1 cellular context compared by ENCODE assay signal in the genomic region with DNA sequence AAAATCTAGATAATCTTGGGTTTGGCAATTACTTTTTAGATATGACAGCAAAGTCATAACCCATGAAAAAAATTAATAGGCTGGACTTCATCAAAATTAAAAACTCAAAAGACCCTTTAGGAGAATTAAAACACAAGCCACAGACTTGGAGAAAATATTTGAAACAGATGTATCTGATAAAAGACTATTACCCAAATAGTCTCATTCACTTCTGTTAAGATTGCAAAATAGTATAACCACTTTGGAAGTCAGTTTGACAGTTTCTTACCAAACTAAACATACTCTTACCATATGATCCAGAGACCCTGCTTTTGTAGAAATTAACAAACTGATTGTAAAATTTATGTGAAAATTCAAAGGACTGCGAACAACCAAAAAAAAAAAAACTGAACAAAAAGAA.
TF ChIP-seq lines count a peak whose summit lies in the region.

No MANE protein-coding gene starts in this region.

TF ChIP-seq in SK-N-SH treated with all-trans-retinoic acid at 6 μM for 48 hours, 23 proteins besides CTCF, POLR2A, EP300 and RAD21 (continued from another document):
- TF ChIP-seq CREB5 (CRISPR knock-in tag; IDR thresholded peaks at IDR 0.05; ENCODE audit: low read depth): no peak
- no peak for TF ChIP-seq ESRRG (CRISPR knock-in tag; IDR thresholded peaks at IDR 0.05)
- no peak for TF ChIP-seq TOX (CRISPR knock-in tag; IDR thresholded peaks at IDR 0.05; ENCODE audit: borderline replicate concordance)
- TF ChIP-seq GLIS3 (CRISPR knock-in tag; IDR thresholded peaks at IDR 0.05): no peak
- no peak for TF ChIP-seq TSHZ2 (CRISPR knock-in tag; IDR thresholded peaks at IDR 0.05)
